In genomic region chr10:117382831-117383230, GRCh38 we compare ENCODE assay signal across 25 cellular contexts.
"Had no signal": no experiment of that assay in that cellular context is flagged by ENCODE, and none has a peak within 500 bp of the region (broad histone marks: within the 10 kb centered on the region; RNA-seq: fewer than 3 reads in every experiment).

No MANE protein-coding gene starts in this region.

- DNase-seq: activated CD4-positive, alpha-beta memory T cell treated with anti-CD3 and anti-CD28 coated beads, Interleukin-2, amount 10 ng/mL, durations not matched to agents 7 days and 5 days; activated CD4-positive, alpha-beta T cell treated with anti-CD3 and anti-CD28 coated beads for 1 hour; activated CD4-positive, alpha-beta T cell treated with anti-CD3 and anti-CD28 coated beads for 48 hours; activated CD4-positive, CD25-positive, alpha-beta regulatory T cell; activated CD8-positive, alpha-beta memory T cell treated with anti-CD3 and anti-CD28 coated beads for 24 hours; activated CD8-positive, alpha-beta memory T cell treated with anti-CD3 and anti-CD28 coated beads, Interleukin-2, amount 10 ng/mL, durations not matched to agents 7 days and 5 days; activated CD8-positive, alpha-beta memory T cell treated with anti-CD3 and anti-CD28 coated beads, Interleukin-2, amount 50 U/mL, for 48 hours; activated effector memory CD4-positive, alpha-beta T cell treated with Interleukin-2 at 50 U/mL for 16 hours; activated naive CD4-positive, alpha-beta T cell treated with anti-CD3 and anti-CD28 coated beads, Interleukin-2, amount 10 ng/mL, durations not matched to agents 7 days and 5 days; activated naive CD8-positive, alpha-beta T cell treated with anti-CD3 and anti-CD28 coated beads, Interleukin-2, amount 50 U/mL, for 24 hours; activated T-cell treated with anti-CD3 and anti-CD28 coated beads, Interleukin-2, amount 50 U/mL, for 48 hours; anterior cingulate cortex; central memory CD4-positive, alpha-beta T cell; NCI-H1105; NCI-H1436 treated with DMSO at 0.1 percent for 48 hours; NCI-H1694 treated with DMSO at 0.1 percent for 48 hours; NCI-H2029; NCI-H345; NCI-H524 treated with DMSO at 0.1 percent for 48 hours; SHP77; SJCRH30; T1000; WERI-Rb-1 had no signal

- H3K4me3 ChIP-seq: SJCRH30, SK-N-MC had no signal

- ATAC-seq: activated CD8-positive, alpha-beta memory T cell treated with anti-CD3 and anti-CD28 coated beads, Interleukin-2, amount 10 ng/mL, durations not matched to agents 7 days and 5 days; activated naive CD8-positive, alpha-beta T cell treated with anti-CD3 and anti-CD28 coated beads, Interleukin-2, amount 50 U/mL, for 24 hours; Panc1 had no signal

- H3K36me3 ChIP-seq: SJCRH30, WERI-Rb-1 had no signal

- H3K4me1 ChIP-seq: SJCRH30 had no signal

- H3K9me3 ChIP-seq: SJCRH30 had no signal

- H3K27ac ChIP-seq: SJCRH30, SK-N-MC, WERI-Rb-1 had no signal
